In the genomic region with DNA sequence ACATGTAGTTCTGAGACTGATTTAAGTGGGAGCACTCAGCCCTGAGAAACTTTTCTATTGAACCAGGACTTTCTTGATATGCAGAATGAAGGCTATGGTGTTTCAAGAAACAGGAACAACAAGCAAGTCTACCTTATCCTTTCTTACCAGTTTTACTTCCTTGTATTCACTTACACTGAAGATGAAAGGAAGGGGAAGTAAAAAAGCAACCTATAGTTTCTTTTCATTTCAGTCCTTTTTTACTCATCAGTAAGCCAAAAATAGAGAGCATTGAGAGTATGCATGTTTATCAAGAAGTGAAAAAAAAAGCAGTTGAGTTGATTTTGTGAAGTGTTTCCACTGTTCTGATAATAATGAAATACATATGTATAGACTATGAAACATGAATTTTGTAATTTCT, we compare ENCODE assay signal across 8 cellular contexts.
DNase-seq lines count a peak whose midpoint lies in the region; ATAC-seq, FAIRE-seq and TF ChIP-seq lines count a peak whose summit lies in the region.
"Had no signal": no experiment of that assay in that cellular context is flagged by ENCODE, and none has a peak within 500 bp of the region (broad histone marks: within the 10 kb centered on the region; RNA-seq: fewer than 3 reads in every experiment).

No MANE protein-coding gene starts in this region.

- H3K27ac ChIP-seq in H9 (ENCODE audit: insufficient read length, low read depth, low read length): no peak overlapping the region

- H3K79me2 ChIP-seq in H9 (ENCODE audit: insufficient read depth, low read length): no peaks in the 10 kb centered on the region

- H2BK12ac ChIP-seq in H9 (ENCODE audit: insufficient read length, low read depth, low read length): no peak overlapping the region

- H3K36me3 Mint-ChIP-seq in stimulated activated memory B cell treated with anti-CD40 and anti-IgM and Interleukin-4, amounts not matched to agents 10 μg/mL and 1 μg/mL and 100 μg/mL, for 72 hours: no peaks in the 10 kb centered on the region
- no peaks in the 10 kb centered on the region for H3K36me3 Mint-ChIP-seq in H9 (ENCODE audit: insufficient read depth in 1 of 3, low read depth in 3 of 3)

- H3K56ac ChIP-seq in H9 (ENCODE audit: insufficient read length, low read depth, low read length): no peak overlapping the region

- H3K4me1 ChIP-seq in H9 (ENCODE audit: insufficient read depth, low read length): no peaks in the 10 kb centered on the region

- peak; percentile 91 for FAIRE-seq in GM19239 (lab: Jason Lieb, UNC)

- H3K4ac ChIP-seq in H9 (ENCODE audit: low read depth, low read length): no peak overlapping the region

- H3K23ac ChIP-seq in H9 (ENCODE audit: insufficient read length, low read depth, low read length): no peak overlapping the region

- H3K79me1 ChIP-seq in H9 (ENCODE audit: insufficient read depth, low read depth, low read length, poor library complexity, severe bottlenecking): no peaks in the 10 kb centered on the region

- no peak overlapping the region for H3K14ac ChIP-seq in H9 (ENCODE audit: insufficient read depth, low read length)

- H4K8ac ChIP-seq in H9 (replicated peaks; ENCODE audit: insufficient read length, low read depth, low read length): no peak overlapping the region

- H3K9me3 Mint-ChIP-seq in stimulated activated memory B cell treated with anti-CD40 and anti-IgM and Interleukin-4, amounts not matched to agents 10 μg/mL and 1 μg/mL and 100 μg/mL, for 72 hours: peaks cover 3% of the 10 kb centered on the region
- peaks cover 0 to 3% of the 10 kb centered on the region in 2 experiments; a peak in 2 of 5 replicates for H3K9me3 Mint-ChIP-seq in H9

- no peak overlapping the region for H4K91ac ChIP-seq in H9 (ENCODE audit: insufficient read length, low read depth, low read length)

- no peak overlapping the region for H2AFZ ChIP-seq in H9 (ENCODE audit: low read length)

- no peak overlapping the region for H2BK15ac ChIP-seq in H9 (ENCODE audit: low read depth, low read length)

- H3K18ac ChIP-seq in H9 (ENCODE audit: insufficient read length, low read depth, low read length): no peak overlapping the region

- no peak overlapping the region for H3K4me2 ChIP-seq in H9 (ENCODE audit: insufficient read depth, insufficient read length, low read length)

- H3K23me2 ChIP-seq in H9 (ENCODE audit: insufficient read length, low read depth, low read length, poor library complexity, severe bottlenecking): no peaks in the 10 kb centered on the region

- no peaks in the 10 kb centered on the region for H3K27me3 Mint-ChIP-seq in stimulated activated memory B cell treated with anti-CD40 and anti-IgM and Interleukin-4, amounts not matched to agents 10 μg/mL and 1 μg/mL and 100 μg/mL, for 72 hours
- H3K27me3 Mint-ChIP-seq in H9 (ENCODE audit: low read depth): no peaks in the 10 kb centered on the region; the same call in 1 of the 2 replicates

- no peak overlapping the region for H3K9ac ChIP-seq in H9 (ENCODE audit: extremely low read depth, insufficient read length, low read length)

- no peak overlapping the region for H2AK5ac ChIP-seq in H9 (ENCODE audit: insufficient read length, low read length)

- no peak overlapping the region for H2BK20ac ChIP-seq in H9 (ENCODE audit: low read depth, low read length, poor library complexity, severe bottlenecking)

- no peak overlapping the region for H4K5ac ChIP-seq in H9 (ENCODE audit: insufficient read length, low read depth, low read length)

- no peak overlapping the region for H3K4me3 Mint-ChIP-seq in stimulated activated memory B cell treated with anti-CD40 and anti-IgM and Interleukin-4, amounts not matched to agents 10 μg/mL and 1 μg/mL and 100 μg/mL, for 72 hours
- no peak overlapping the region for H3K4me3 Mint-ChIP-seq in H9

- ATAC-seq in HG02840 (IDR thresholded peaks at IDR 0.05; ENCODE audit: low FRiP score, unreplicated experiment): peak; percentile 92
- peak; percentile 99 for ATAC-seq in HG03575 (IDR thresholded peaks at IDR 0.05; ENCODE audit: extremely low read depth, insufficient number of reproducible peaks, low FRiP score, unreplicated experiment)
- peak; percentile 94 for ATAC-seq in stimulated activated memory B cell treated with anti-CD40 and anti-IgM and Interleukin-4, amounts not matched to agents 10 μg/mL and 1 μg/mL and 100 μg/mL, for 72 hours

- no peaks in the 10 kb centered on the region for H3K9me3 ChIP-seq in H9 (ENCODE audit: control insufficient read depth, low read depth, low read length)

- no peak overlapping the region for H3T11ph ChIP-seq in H9 (ENCODE audit: low read length)

- no peak for TF ChIP-seq CTCF in H9 (conservative IDR thresholded peaks at IDR 0.05)

- H3K27me3 ChIP-seq in H9 (ENCODE audit: insufficient read depth, low read length): no peaks in the 10 kb centered on the region

- H3K4me1 Mint-ChIP-seq in stimulated activated memory B cell treated with anti-CD40 and anti-IgM and Interleukin-4, amounts not matched to agents 10 μg/mL and 1 μg/mL and 100 μg/mL, for 72 hours: peaks cover 55% of the 10 kb centered on the region
- no peaks in the 10 kb centered on the region for H3K4me1 Mint-ChIP-seq in H9

- no peak overlapping the region for H2BK120ac ChIP-seq in H9 (ENCODE audit: low read depth, low read length, poor library complexity, severe bottlenecking)

- H2BK5ac ChIP-seq in H9 (ENCODE audit: insufficient read length, low read length): no peak overlapping the region

- H3K27ac Mint-ChIP-seq in stimulated activated memory B cell treated with anti-CD40 and anti-IgM and Interleukin-4, amounts not matched to agents 10 μg/mL and 1 μg/mL and 100 μg/mL, for 72 hours: peak overlapping the region; percentile 34
- no peak overlapping the region for H3K27ac Mint-ChIP-seq in H9

- no peaks in the 10 kb centered on the region for H4K20me1 ChIP-seq in H9 (ENCODE audit: control insufficient read depth, insufficient read depth, insufficient read length)

- DNase-seq in GM19239 (ENCODE audit: insufficient read length, low spot score) (no peak), NCI-H69 (lab: John Stamatoyannopoulos, UW) (no peak), H9 (no peak)
- no peak for DNase-seq in activated effector memory CD4-positive, alpha-beta T cell treated with Interleukin-2 at 50 U/mL for 16 hours
- DNase-seq: T-helper 9 cell had no signal
